Comparison of ENCODE assay signal across 1 cellular context in genomic region chr1:107138767-107139445, GRCh38.
TF ChIP-seq lines count a peak whose summit lies in the region.

No MANE protein-coding gene starts in this region.

TF ChIP-seq in WTC11, 78 proteins besides CTCF, POLR2A, EP300 and RAD21 (continued from another document):
- TF ChIP-seq AFF4 (CRISPR knock-in tag; IDR thresholded peaks at IDR 0.05; ENCODE audit: borderline replicate concordance) (no peak), FOXP1 (CRISPR knock-in tag; IDR thresholded peaks at IDR 0.05; ENCODE audit: borderline replicate concordance) (no peak), TCF7 (CRISPR knock-in tag; IDR thresholded peaks at IDR 0.05; ENCODE audit: low read depth) (no peak), KAT7 (CRISPR knock-in tag; IDR thresholded peaks at IDR 0.05; ENCODE audit: borderline replicate concordance) (no peak), IRF1 (CRISPR knock-in tag; IDR thresholded peaks at IDR 0.05) (no peak), FOXJ3 (CRISPR knock-in tag; IDR thresholded peaks at IDR 0.05; ENCODE audit: borderline replicate concordance) (no peak), ZNF512 (CRISPR knock-in tag; IDR thresholded peaks at IDR 0.05; ENCODE audit: borderline replicate concordance) (no peak), HMGA2 (CRISPR knock-in tag; IDR thresholded peaks at IDR 0.05) (no peak), GABPB1 (CRISPR knock-in tag; IDR thresholded peaks at IDR 0.05) (no peak), ZNF121 (CRISPR knock-in tag; IDR thresholded peaks at IDR 0.05) (no peak)
